ENCODE assay signal across 18 cellular contexts in the genomic region with DNA sequence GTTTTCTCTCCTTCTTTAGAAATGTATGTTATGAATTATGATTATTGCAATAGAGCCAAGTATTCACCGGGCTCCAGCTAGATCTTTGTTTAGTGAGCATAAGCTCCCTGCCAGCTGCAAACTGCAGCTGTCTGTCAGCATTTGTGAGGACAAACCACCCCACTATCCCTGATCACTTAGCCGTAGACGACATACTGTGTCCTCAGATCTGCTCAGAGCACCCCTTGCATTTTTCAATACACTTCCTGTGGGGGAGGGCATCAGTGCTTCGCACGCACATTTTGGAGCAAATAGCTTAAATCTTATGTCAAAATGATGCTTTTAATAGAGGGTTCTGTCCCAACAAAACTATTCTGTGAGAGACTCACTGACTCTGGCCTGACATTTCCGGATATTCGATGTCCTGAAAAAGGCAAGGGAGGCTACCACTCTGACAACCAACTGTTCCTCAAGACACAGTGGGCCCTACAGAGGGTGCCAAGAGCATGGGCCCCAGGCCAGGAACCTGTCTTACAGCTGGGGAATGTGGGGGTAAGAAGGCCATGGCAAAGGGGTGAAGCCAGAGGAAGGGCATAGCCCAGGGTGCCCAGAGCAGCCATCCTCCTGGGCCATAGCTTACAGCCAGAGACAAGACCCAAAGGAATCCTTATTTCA.
DNase-seq lines count a peak whose midpoint lies in the region; ATAC-seq and TF ChIP-seq lines count a peak whose summit lies in the region.
"Had no signal": no experiment of that assay in that cellular context is flagged by ENCODE, and none has a peak within 500 bp of the region (broad histone marks: within the 10 kb centered on the region; RNA-seq: fewer than 3 reads in every experiment).

No MANE protein-coding gene starts in this region.

- H3K27ac Mint-ChIP-seq in activated naive CD4-positive, alpha-beta T cell treated with anti-CD3 and anti-CD28 coated beads for 36 hours, result peak overlapping the region; percentile 18
- no peak overlapping the region for H3K27ac Mint-ChIP-seq in activated naive CD4-positive, alpha-beta T cell treated with anti-CD3 and anti-CD28 coated beads, Interleukin-2, amount 10 ng/mL, durations not matched to agents 7 days and 5 days
- H3K27ac Mint-ChIP-seq in naive thymus-derived CD8-positive, alpha-beta T cell, result peak overlapping the region in 6 of 10 donors; percentile 42 to 71 (median 54)
- no peak overlapping the region for H3K27ac Mint-ChIP-seq in T-helper 2 cell treated with Interferon-gamma antibody and Interleukin-4, amounts not matched to agents 5 μg/mL and 100 μg/mL, for 36 hours
- H3K27ac Mint-ChIP-seq: activated CD4-positive, alpha-beta memory T cell treated with anti-CD3 and anti-CD28 coated beads, Interleukin-2, amount 10 ng/mL, durations not matched to agents 7 days and 5 days had no signal

- POLR2A ChIA-PET in naive thymus-derived CD8-positive, alpha-beta T cell (lab: Charles Lee), result no interaction called here

- intact Hi-C loops in activated naive CD4-positive, alpha-beta T cell treated with anti-CD3 and anti-CD28 coated beads for 36 hours (cut with micrococcal nuclease), result no loop called here
- intact Hi-C loops in vagina (cut with DNase I), result no loop called here

- TF ChIP-seq CTCF in vagina (IDR thresholded peaks at IDR 0.05), result no peak

- ATAC-seq in naive thymus-derived CD8-positive, alpha-beta T cell, result no peak
- ATAC-seq in HG03520 (IDR thresholded peaks at IDR 0.05; ENCODE audit: unreplicated experiment), result no peak
- ATAC-seq: A549, esophagus mucosa had no signal

- no peaks in the 10 kb centered on the region for H3K27me3 Mint-ChIP-seq in activated naive CD4-positive, alpha-beta T cell treated with anti-CD3 and anti-CD28 coated beads for 36 hours (ENCODE audit: low read depth)
- H3K27me3 Mint-ChIP-seq in activated naive CD4-positive, alpha-beta T cell treated with anti-CD3 and anti-CD28 coated beads, Interleukin-2, amount 10 ng/mL, durations not matched to agents 7 days and 5 days, result no peaks in the 10 kb centered on the region
- H3K27me3 Mint-ChIP-seq in naive thymus-derived CD8-positive, alpha-beta T cell, result no peaks in the 10 kb centered on the region
- H3K27me3 Mint-ChIP-seq in T-helper 2 cell treated with Interferon-gamma antibody and Interleukin-4, amounts not matched to agents 5 μg/mL and 100 μg/mL, for 36 hours (ENCODE audit: low read depth), result no peaks in the 10 kb centered on the region
- H3K27me3 Mint-ChIP-seq: activated CD4-positive, alpha-beta memory T cell treated with anti-CD3 and anti-CD28 coated beads, Interleukin-2, amount 10 ng/mL, durations not matched to agents 7 days and 5 days; IgD-negative memory B cell had no signal

- H3K9me3 ChIP-seq in vagina, result no peaks in the 10 kb centered on the region
- H3K9me3 ChIP-seq: A549, testis had no signal

- H3K36me3 Mint-ChIP-seq in activated naive CD4-positive, alpha-beta T cell treated with anti-CD3 and anti-CD28 coated beads for 36 hours (ENCODE audit: low read depth), result peaks cover 16% of the 10 kb centered on the region
- H3K36me3 Mint-ChIP-seq in activated naive CD4-positive, alpha-beta T cell treated with anti-CD3 and anti-CD28 coated beads, Interleukin-2, amount 10 ng/mL, durations not matched to agents 7 days and 5 days, result peaks cover 42% of the 10 kb centered on the region
- H3K36me3 Mint-ChIP-seq in naive thymus-derived CD8-positive, alpha-beta T cell, result peaks cover 17 to 32% (median 21%) of the 10 kb centered on the region in 3 donors
- H3K36me3 Mint-ChIP-seq in T-helper 2 cell treated with Interferon-gamma antibody and Interleukin-4, amounts not matched to agents 5 μg/mL and 100 μg/mL, for 36 hours (ENCODE audit: low read depth), result peaks cover 25% of the 10 kb centered on the region

- DNase-seq in activated naive CD4-positive, alpha-beta T cell treated with anti-CD3 and anti-CD28 coated beads for 36 hours, result no peak
- DNase-seq in activated naive CD4-positive, alpha-beta T cell treated with anti-CD3 and anti-CD28 coated beads, Interleukin-2, amount 10 ng/mL, durations not matched to agents 7 days and 5 days, result no peak
- DNase-seq in fibroblast of gingiva (ENCODE audit: low read depth), result peak; percentile 14
- DNase-seq in naive thymus-derived CD8-positive, alpha-beta T cell, result no peak
- DNase-seq in vagina (ENCODE audit: extremely low spot score in 2 of 2), result no peak
- no peak for DNase-seq in SW480 (ENCODE audit: low spot score)
- DNase-seq in T-helper 2 cell treated with Interferon-gamma antibody and Interleukin-4, amounts not matched to agents 5 μg/mL and 100 μg/mL, for 36 hours (ENCODE audit: low spot score), result no peak
- DNase-seq: activated CD4-positive, alpha-beta memory T cell treated with anti-CD3 and anti-CD28 coated beads, Interleukin-2, amount 10 ng/mL, durations not matched to agents 7 days and 5 days; COR-L47; immature natural killer cell; NCI-H1092; NCI-H226; OCI-M1; testis had no signal

- no peaks in the 10 kb centered on the region for H3K36me3 ChIP-seq in vagina

- H3K4me3 ChIP-seq in vagina, result no peak overlapping the region
- H3K4me3 ChIP-seq: A549, testis had no signal

- no peak for TF ChIP-seq POLR2A in vagina (IDR thresholded peaks at IDR 0.05)

- CTCF ChIA-PET in activated naive CD4-positive, alpha-beta T cell treated with anti-CD3 and anti-CD28 coated beads for 36 hours (lab: Charles Lee), result interaction anchor here (0.7 kb wide), 1 partner anchor 192 kb away, joined by 3 read pairs; no protein-coding TSS in a partner anchor
- CTCF ChIA-PET in activated naive CD4-positive, alpha-beta T cell treated with anti-CD3 and anti-CD28 coated beads, Interleukin-2, amount 10 ng/mL, durations not matched to agents 7 days and 5 days (lab: Charles Lee), result no interaction called here

- H3K4me1 ChIP-seq in vagina, result no peaks in the 10 kb centered on the region
- H3K4me1 ChIP-seq: testis had no signal

- peak overlapping the region; percentile 7 for H3K27ac ChIP-seq in vagina
- H3K27ac ChIP-seq: A549, testis had no signal

- no peak overlapping the region for H3K4me3 Mint-ChIP-seq in activated naive CD4-positive, alpha-beta T cell treated with anti-CD3 and anti-CD28 coated beads for 36 hours
- H3K4me3 Mint-ChIP-seq in activated naive CD4-positive, alpha-beta T cell treated with anti-CD3 and anti-CD28 coated beads, Interleukin-2, amount 10 ng/mL, durations not matched to agents 7 days and 5 days, result no peak overlapping the region
- H3K4me3 Mint-ChIP-seq in naive thymus-derived CD8-positive, alpha-beta T cell, result no peak overlapping the region
- no peak overlapping the region for H3K4me3 Mint-ChIP-seq in T-helper 2 cell treated with Interferon-gamma antibody and Interleukin-4, amounts not matched to agents 5 μg/mL and 100 μg/mL, for 36 hours
- H3K4me3 Mint-ChIP-seq: activated CD4-positive, alpha-beta memory T cell treated with anti-CD3 and anti-CD28 coated beads, Interleukin-2, amount 10 ng/mL, durations not matched to agents 7 days and 5 days; IgD-negative memory B cell; immature natural killer cell had no signal

- H3K27me3 ChIP-seq in vagina, result no peaks in the 10 kb centered on the region
- H3K27me3 ChIP-seq: testis had no signal

- H3K9me3 Mint-ChIP-seq in activated naive CD4-positive, alpha-beta T cell treated with anti-CD3 and anti-CD28 coated beads for 36 hours, result no peaks in the 10 kb centered on the region
- H3K9me3 Mint-ChIP-seq in activated naive CD4-positive, alpha-beta T cell treated with anti-CD3 and anti-CD28 coated beads, Interleukin-2, amount 10 ng/mL, durations not matched to agents 7 days and 5 days, result no peaks in the 10 kb centered on the region
- no peaks in the 10 kb centered on the region for H3K9me3 Mint-ChIP-seq in naive thymus-derived CD8-positive, alpha-beta T cell
- no peaks in the 10 kb centered on the region for H3K9me3 Mint-ChIP-seq in T-helper 2 cell treated with Interferon-gamma antibody and Interleukin-4, amounts not matched to agents 5 μg/mL and 100 μg/mL, for 36 hours
- H3K9me3 Mint-ChIP-seq: activated CD4-positive, alpha-beta memory T cell treated with anti-CD3 and anti-CD28 coated beads, Interleukin-2, amount 10 ng/mL, durations not matched to agents 7 days and 5 days; IgD-negative memory B cell; immature natural killer cell had no signal

- H3K4me1 Mint-ChIP-seq in activated naive CD4-positive, alpha-beta T cell treated with anti-CD3 and anti-CD28 coated beads for 36 hours (ENCODE audit: low read depth), result peaks cover 26% of the 10 kb centered on the region
- H3K4me1 Mint-ChIP-seq in activated naive CD4-positive, alpha-beta T cell treated with anti-CD3 and anti-CD28 coated beads, Interleukin-2, amount 10 ng/mL, durations not matched to agents 7 days and 5 days, result no peaks in the 10 kb centered on the region
- peaks cover 20 to 54% (median 29%) of the 10 kb centered on the region in 4 donors for H3K4me1 Mint-ChIP-seq in naive thymus-derived CD8-positive, alpha-beta T cell
- peaks cover 2% of the 10 kb centered on the region for H3K4me1 Mint-ChIP-seq in T-helper 2 cell treated with Interferon-gamma antibody and Interleukin-4, amounts not matched to agents 5 μg/mL and 100 μg/mL, for 36 hours (ENCODE audit: low read depth)

Comparison
In these comparisons a context has a peak if more than half of its experiments do, and no peak if none do; other contexts are left out.
1. H3K27ac Mint-ChIP-seq: peak in activated naive CD4-positive, alpha-beta T cell treated with anti-CD3 and anti-CD28 coated beads for 36 hours (single experiment) and naive thymus-derived CD8-positive, alpha-beta T cell (6 of 10); none in activated naive CD4-positive, alpha-beta T cell treated with anti-CD3 and anti-CD28 coated beads, Interleukin-2, amount 10 ng/mL, durations not matched to agents 7 days and 5 days (single experiment) and T-helper 2 cell treated with Interferon-gamma antibody and Interleukin-4, amounts not matched to agents 5 μg/mL and 100 μg/mL, for 36 hours (single experiment).